In genomic region chr5:134328619-134329018, GRCh38 we compare ENCODE assay signal across 1 cellular context.
TF ChIP-seq lines count a peak whose summit lies in the region.

No MANE protein-coding gene starts in this region.

TF ChIP-seq in GM12878, 131 proteins besides CTCF, POLR2A, EP300 and RAD21 (continued from another document):
- TF ChIP-seq MAX (IDR thresholded peaks at IDR 0.05; ENCODE audit: low read depth, low read length) (no peak), REST (IDR thresholded peaks at IDR 0.05; ENCODE audit: low read depth, low read length) (no peak), LARP7 (IDR thresholded peaks at IDR 0.05) (no peak), CBX5 (IDR thresholded peaks at IDR 0.05; ENCODE audit: low read depth) (peak; percentile 93), ZNF384 (IDR thresholded peaks at IDR 0.05; ENCODE audit: borderline replicate concordance, low read depth, low read length) (no peak)
